Comparison of ENCODE assay signal across 1 cellular context in the genomic region with DNA sequence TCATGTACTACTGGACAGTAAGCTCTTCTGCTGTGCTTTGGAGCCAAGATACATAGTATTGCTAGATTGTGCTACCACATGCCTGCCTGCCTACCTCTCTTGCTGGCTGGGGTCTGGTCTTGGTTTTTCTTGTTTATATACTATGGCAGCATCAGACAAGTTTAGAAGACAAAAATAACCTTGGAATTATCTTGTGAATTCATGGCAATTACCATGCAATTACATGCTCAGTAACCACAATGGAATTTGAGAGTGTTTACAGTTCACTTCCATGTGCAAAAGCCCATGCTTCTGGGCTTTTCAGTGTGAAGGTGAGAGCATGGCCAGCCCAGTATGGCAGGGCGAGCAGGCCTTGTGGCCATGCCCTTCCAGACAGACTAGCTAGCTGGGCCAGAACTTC.
TF ChIP-seq lines count a peak whose summit lies in the region.

No MANE protein-coding gene starts in this region.

TF ChIP-seq in SK-N-SH treated with all-trans-retinoic acid at 6 μM for 48 hours, 23 proteins besides CTCF, POLR2A, EP300 and RAD21 (continued from another document):
- TF ChIP-seq, protein P1, sequence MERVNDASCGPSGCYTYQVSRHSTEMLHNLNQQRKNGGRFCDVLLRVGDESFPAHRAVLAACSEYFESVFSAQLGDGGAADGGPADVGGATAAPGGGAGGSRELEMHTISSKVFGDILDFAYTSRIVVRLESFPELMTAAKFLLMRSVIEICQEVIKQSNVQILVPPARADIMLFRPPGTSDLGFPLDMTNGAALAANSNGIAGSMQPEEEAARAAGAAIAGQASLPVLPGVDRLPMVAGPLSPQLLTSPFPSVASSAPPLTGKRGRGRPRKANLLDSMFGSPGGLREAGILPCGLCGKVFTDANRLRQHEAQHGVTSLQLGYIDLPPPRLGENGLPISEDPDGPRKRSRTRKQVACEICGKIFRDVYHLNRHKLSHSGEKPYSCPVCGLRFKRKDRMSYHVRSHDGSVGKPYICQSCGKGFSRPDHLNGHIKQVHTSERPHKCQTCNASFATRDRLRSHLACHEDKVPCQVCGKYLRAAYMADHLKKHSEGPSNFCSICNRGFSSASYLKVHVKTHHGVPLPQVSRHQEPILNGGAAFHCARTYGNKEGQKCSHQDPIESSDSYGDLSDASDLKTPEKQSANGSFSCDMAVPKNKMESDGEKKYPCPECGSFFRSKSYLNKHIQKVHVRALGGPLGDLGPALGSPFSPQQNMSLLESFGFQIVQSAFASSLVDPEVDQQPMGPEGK (CRISPR knock-in tag; IDR thresholded peaks at IDR 0.05; ENCODE audit: borderline replicate concordance) = no peak
- TF ChIP-seq TCF4 (CRISPR knock-in tag; IDR thresholded peaks at IDR 0.05; ENCODE audit: borderline replicate concordance) (no peak), ZNF565 (CRISPR knock-in tag; conservative IDR thresholded peaks at IDR 0.05; ENCODE audit: low read depth) (no peak), ZNF8 (CRISPR knock-in tag; IDR thresholded peaks at IDR 0.05) (no peak), ZFP30 (CRISPR knock-in tag; IDR thresholded peaks at IDR 0.05) (no peak), ZFP3 (CRISPR knock-in tag; IDR thresholded peaks at IDR 0.05) (no peak), ZC3H10 (CRISPR knock-in tag; IDR thresholded peaks at IDR 0.05) (no peak), RARB (CRISPR knock-in tag; IDR thresholded peaks at IDR 0.05) (no peak), PPARA (CRISPR knock-in tag; IDR thresholded peaks at IDR 0.05; ENCODE audit: borderline replicate concordance) (no peak)
- TF ChIP-seq, protein P2, sequence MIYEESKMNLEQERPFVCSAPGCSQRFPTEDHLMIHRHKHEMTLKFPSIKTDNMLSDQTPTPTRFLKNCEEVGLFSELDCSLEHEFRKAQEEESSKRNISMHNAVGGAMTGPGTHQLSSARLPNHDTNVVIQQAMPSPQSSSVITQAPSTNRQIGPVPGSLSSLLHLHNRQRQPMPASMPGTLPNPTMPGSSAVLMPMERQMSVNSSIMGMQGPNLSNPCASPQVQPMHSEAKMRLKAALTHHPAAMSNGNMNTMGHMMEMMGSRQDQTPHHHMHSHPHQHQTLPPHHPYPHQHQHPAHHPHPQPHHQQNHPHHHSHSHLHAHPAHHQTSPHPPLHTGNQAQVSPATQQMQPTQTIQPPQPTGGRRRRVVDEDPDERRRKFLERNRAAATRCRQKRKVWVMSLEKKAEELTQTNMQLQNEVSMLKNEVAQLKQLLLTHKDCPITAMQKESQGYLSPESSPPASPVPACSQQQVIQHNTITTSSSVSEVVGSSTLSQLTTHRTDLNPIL (CRISPR knock-in tag; IDR thresholded peaks at IDR 0.05; ENCODE audit: low read depth) = no peak
